Comparison of ENCODE assay signal across 27 cellular contexts in the genomic region with DNA sequence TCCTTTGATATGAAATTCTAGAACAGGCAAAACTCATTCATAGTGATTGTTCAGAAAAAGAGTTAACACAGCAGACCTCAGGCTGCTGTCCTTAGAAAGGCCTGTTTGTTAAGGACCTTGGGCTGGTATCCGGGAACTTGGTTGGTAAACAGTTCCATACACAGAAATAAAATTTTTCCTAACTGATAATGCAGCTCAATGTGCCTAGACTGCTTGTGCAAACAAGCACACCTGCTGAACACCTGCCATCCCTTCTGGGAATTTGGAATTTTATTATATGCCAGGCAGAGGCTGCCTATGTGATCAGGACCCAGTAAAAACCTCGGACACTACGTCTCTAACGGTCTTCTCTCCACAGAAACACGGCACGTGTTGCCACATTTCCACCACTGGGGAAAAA. TPM values are rescaled to one million over a fixed set of nuclear protein-coding genes. Genes with fewer than 3 reads are reported as not detected.
A peak's percentile ranks its signal among the peaks of the same experiment; 100 is the strongest.
DNase-seq lines count a peak whose midpoint lies in the region; ATAC-seq and TF ChIP-seq lines count a peak whose summit lies in the region.
"Had no signal": no experiment of that assay in that cellular context is flagged by ENCODE, and none has a peak within 500 bp of the region (broad histone marks: within the 10 kb centered on the region; RNA-seq: fewer than 3 reads in every experiment).

No MANE protein-coding gene starts in this region.

- peaks cover 100% of the 10 kb centered on the region for H3K79me2 ChIP-seq in GM23338 (replicated peaks; ENCODE audit: insufficient read depth)

- H3K4me1 ChIP-seq in GM23338 (ENCODE audit: insufficient read depth) (no peaks in the 10 kb centered on the region), mucosa of descending colon (ENCODE audit: low read depth) (peaks cover 31% of the 10 kb centered on the region), HAP-1 (peaks cover 16% of the 10 kb centered on the region)

- H3K4me1 Mint-ChIP-seq in GM23338 (no peaks in the 10 kb centered on the region), natural killer cell (peaks cover 45% of the 10 kb centered on the region in 2 donors)

- H3F3A ChIP-seq in GM23338 (replicated peaks; ENCODE audit: low read depth) = no peaks in the 10 kb centered on the region

- no peaks in the 10 kb centered on the region for H3K9me2 ChIP-seq in GM23338 (ENCODE audit: insufficient read depth)

- no peak overlapping the region for H3K4me3 Mint-ChIP-seq in GM23338
- no peak overlapping the region for H3K4me3 Mint-ChIP-seq in natural killer cell
- H3K4me3 Mint-ChIP-seq: activated CD4-positive, alpha-beta T cell treated with anti-CD3 and anti-CD28 coated beads for 36 hours; activated CD8-positive, alpha-beta T cell treated with anti-CD3 and anti-CD28 coated beads for 36 hours; activated naive CD4-positive, alpha-beta T cell treated with anti-CD3 and anti-CD28 coated beads for 36 hours; natural killer cell treated with Interleukin-12 subunit alpha and Interleukin-12 subunit beta and Interleukin-15 and Interleukin-18, amount 100 ng/mL, for 72 hours; T-helper 2 cell treated with Interferon-gamma antibody and Interleukin-4, amounts not matched to agents 5 μg/mL and 100 μg/mL, for 36 hours; type B pancreatic cell had no signal

- intact Hi-C loops in mucosa of descending colon (cut with DNase I, micrococcal nuclease) (no loop called here), natural killer cell (cut with micrococcal nuclease) (no loop called here)

- DNase-seq in DMS153 treated with DMSO at 0.1 percent for 48 hours (lab: John Stamatoyannopoulos, UW; ENCODE audit: unreplicated experiment) (peak; percentile 55), GM23338 (ENCODE audit: low spot score) (peak; percentile 34), NCI-H774 (lab: John Stamatoyannopoulos, UW) (peak; percentile 29), mucosa of descending colon (peak in 1 of 3 donors; percentile 68), natural killer cell (no peak), HAP-1 (ENCODE audit: low spot score in 2 of 2) (no peak), Kasumi-1 (lab: John Stamatoyannopoulos, UW) (no peak)
- DNase-seq: activated CD4-positive, alpha-beta T cell treated with anti-CD3 and anti-CD28 coated beads for 36 hours; activated CD8-positive, alpha-beta T cell treated with anti-CD3 and anti-CD28 coated beads for 36 hours; activated naive CD4-positive, alpha-beta T cell treated with anti-CD3 and anti-CD28 coated beads for 36 hours; brain microvascular endothelial cell; COR-L47; DMS79 treated with DMSO at 0.1 percent for 48 hours; GDM1; hippocampal formation; NCI-H446 treated with DMSO at 0.1 percent for 48 hours; occipital lobe; Right ventricle myocardium superior; stimulated activated CD4-positive, alpha-beta T cell treated with anti-CD3 and anti-CD28 coated beads, Interleukin-15, amount 100 ng/mL, for 24 hours; stimulated activated CD4-positive, alpha-beta T cell treated with anti-CD3 and anti-CD28 coated beads, Interleukin-4, amount 100 ng/mL, for 4 hours had no signal

- ATAC-seq in GM23338 (peak; percentile 49; the same call in 2 of the 3 replicates), mucosa of descending colon (peak; percentile 85), natural killer cell (no peak)
- ATAC-seq: activated CD4-positive, alpha-beta T cell treated with anti-CD3 and anti-CD28 coated beads for 36 hours; activated CD8-positive, alpha-beta T cell treated with anti-CD3 and anti-CD28 coated beads for 36 hours; gastroesophageal sphincter; natural killer cell treated with Interleukin-12 subunit alpha and Interleukin-12 subunit beta and Interleukin-15 and Interleukin-18, amount 100 ng/mL, for 72 hours; Panc1 had no signal

- H3K27me3 ChIP-seq in GM23338 (ENCODE audit: insufficient read depth) (no peaks in the 10 kb centered on the region), HAP-1 (ENCODE audit: low read depth) (no peaks in the 10 kb centered on the region)
- H3K27me3 ChIP-seq: BLaER1 treated with 17β-estradiol and CSF1 and Interleukin-3, amounts not matched to agents 10 nM and 100 nM; brain microvascular endothelial cell; gastroesophageal sphincter had no signal

- no peak overlapping the region for H2AFZ ChIP-seq in GM23338

- H3K27ac Mint-ChIP-seq in GM23338 (no peak overlapping the region), natural killer cell (no peak overlapping the region)
- H3K27ac Mint-ChIP-seq: activated CD4-positive, alpha-beta T cell treated with anti-CD3 and anti-CD28 coated beads for 36 hours; activated CD8-positive, alpha-beta T cell treated with anti-CD3 and anti-CD28 coated beads for 36 hours; activated naive CD4-positive, alpha-beta T cell treated with anti-CD3 and anti-CD28 coated beads for 36 hours; natural killer cell treated with Interleukin-12 subunit alpha and Interleukin-12 subunit beta and Interleukin-15 and Interleukin-18, amount 100 ng/mL, for 72 hours; T-helper 2 cell treated with Interferon-gamma antibody and Interleukin-4, amounts not matched to agents 5 μg/mL and 100 μg/mL, for 36 hours; type B pancreatic cell had no signal

- no peak overlapping the region for H3K4me3 ChIP-seq in GM23338
- no peak overlapping the region for H3K4me3 ChIP-seq in mucosa of descending colon
- no peak overlapping the region for H3K4me3 ChIP-seq in HAP-1
- H3K4me3 ChIP-seq: BLaER1 treated with 17β-estradiol and CSF1 and Interleukin-3, amounts not matched to agents 10 nM and 100 nM; gastroesophageal sphincter; lung had no signal

- H3K9me3 Mint-ChIP-seq in GM23338 (no peaks in the 10 kb centered on the region), natural killer cell (no peaks in the 10 kb centered on the region)
- H3K9me3 Mint-ChIP-seq: activated CD8-positive, alpha-beta T cell treated with anti-CD3 and anti-CD28 coated beads for 36 hours; activated naive CD4-positive, alpha-beta T cell treated with anti-CD3 and anti-CD28 coated beads for 36 hours; natural killer cell treated with Interleukin-12 subunit alpha and Interleukin-12 subunit beta and Interleukin-15 and Interleukin-18, amount 100 ng/mL, for 72 hours; T-helper 2 cell treated with Interferon-gamma antibody and Interleukin-4, amounts not matched to agents 5 μg/mL and 100 μg/mL, for 36 hours; type B pancreatic cell had no signal

- peaks cover 3% of the 10 kb centered on the region for H3K27me3 Mint-ChIP-seq in GM23338 (ENCODE audit: insufficient read depth, low read depth, poor library complexity)
- H3K27me3 Mint-ChIP-seq in natural killer cell (ENCODE audit: low read depth in 2 of 2) = no peaks in the 10 kb centered on the region
- H3K27me3 Mint-ChIP-seq: activated CD4-positive, alpha-beta T cell treated with anti-CD3 and anti-CD28 coated beads for 36 hours; activated CD8-positive, alpha-beta T cell treated with anti-CD3 and anti-CD28 coated beads for 36 hours; natural killer cell treated with Interleukin-12 subunit alpha and Interleukin-12 subunit beta and Interleukin-15 and Interleukin-18, amount 100 ng/mL, for 72 hours; type B pancreatic cell had no signal

- no peak overlapping the region for H3K4me2 ChIP-seq in GM23338
- H3K4me2 ChIP-seq: BLaER1 treated with 17β-estradiol and CSF1 and Interleukin-3, amounts not matched to agents 10 nM and 100 nM had no signal

- peaks cover 26% of the 10 kb centered on the region for H4K20me1 ChIP-seq in GM23338 (replicated peaks; ENCODE audit: insufficient read depth)

- in situ Hi-C loops in HAP-1 (cut with MboI; ENCODE audit: low sequenced_read_pairs) = no loop called here

- H3K36me3 ChIP-seq in GM23338 (ENCODE audit: insufficient read depth) (no peaks in the 10 kb centered on the region), mucosa of descending colon (ENCODE audit: low read depth) (no peaks in the 10 kb centered on the region), HAP-1 (replicated peaks) (peaks cover 5% of the 10 kb centered on the region)
- H3K36me3 ChIP-seq: brain microvascular endothelial cell had no signal

- no peaks in the 10 kb centered on the region for H3K9me3 ChIP-seq in mucosa of descending colon
- H3K9me3 ChIP-seq in HAP-1 = no peaks in the 10 kb centered on the region
- H3K9me3 ChIP-seq: BLaER1 treated with 17β-estradiol and CSF1 and Interleukin-3, amounts not matched to agents 10 nM and 100 nM; gastroesophageal sphincter had no signal

- H3K27ac ChIP-seq in GM23338 (ENCODE audit: low read depth) = no peak overlapping the region
- H3K27ac ChIP-seq: BLaER1 treated with 17β-estradiol and CSF1 and Interleukin-3, amounts not matched to agents 10 nM and 100 nM; brain microvascular endothelial cell; gastroesophageal sphincter had no signal

- TF ChIP-seq CTCF in GM23338 (conservative IDR thresholded peaks at IDR 0.05; ENCODE audit: low read depth in 2 of 2) = 0 out of 4 replicates have a peak, but pooled peaks of 1 of the 2 experiments have one; percentile 17
- no peak for TF ChIP-seq CTCF in mucosa of descending colon (IDR thresholded peaks at IDR 0.05)
- no peak for TF ChIP-seq CTCF in natural killer cell (IDR thresholded peaks at IDR 0.05)

- 0 out of 3 replicates have a peak, but pooled peaks cover 1% of the 10 kb centered on the region for H3K36me3 Mint-ChIP-seq in GM23338 (ENCODE audit: low read depth)
- H3K36me3 Mint-ChIP-seq in natural killer cell = no peaks in the 10 kb centered on the region
- H3K36me3 Mint-ChIP-seq: natural killer cell treated with Interleukin-12 subunit alpha and Interleukin-12 subunit beta and Interleukin-15 and Interleukin-18, amount 100 ng/mL, for 72 hours had no signal

TF ChIP-seq in GM23338, 12 proteins besides CTCF, POLR2A, EP300 and RAD21 (continues in another document):
- TF ChIP-seq POLR2AphosphoS5 (IDR thresholded peaks at IDR 0.05; ENCODE audit: low read depth) = no peak

RNA-seq across cellular contexts. Expression of gene THAP12, which starts 11.5 kb away (rescaled TPM):
- total RNA-seq in GM23338 (2014; rRNA removed; shearing (Covaris generic)) = 36.0 and 41.3 TPM in 2 replicates
- polyA plus RNA-seq in GM23338 (2016; fragmentation: Nextera tagmentation; extraction: Ambion mirVana) = 20.1 and 24.7 TPM in 2 replicates
- total RNA-seq in mucosa of descending colon (10 to 100 TPM; 33.5 to 48.1 (median 35.2) TPM), natural killer cell (10 to 100 TPM; 56.0 to 66.1 (median 64.3) TPM)

RNA-seq across cellular contexts. Expression of gene GVQW3, which starts 11.7 kb away (rescaled TPM):
- total RNA-seq in GM23338 (2014; rRNA removed; shearing (Covaris generic)) = 3.4 and 4.9 TPM in 2 replicates
- polyA plus RNA-seq in GM23338 (2016; fragmentation: Nextera tagmentation; extraction: Ambion mirVana) = 3.5 and 3.8 TPM in 2 replicates
- total RNA-seq in mucosa of descending colon (1 to 10 TPM; 3.3 to 4.7 (median 3.5) TPM), natural killer cell (1 to 10 TPM; 3.2 to 5.6 (median 4.0) TPM)

Comparison
In these comparisons a context has a peak if more than half of its experiments do, and no peak if none do; other contexts are left out.
1. DNase-seq: peak in DMS153 treated with DMSO at 0.1 percent for 48 hours (single experiment), GM23338 (single experiment) and NCI-H774 (single experiment); none in natural killer cell (single experiment), HAP-1 (0 of 2) and Kasumi-1 (0 of 2).
2. ATAC-seq: peak in GM23338 (single experiment) and mucosa of descending colon (single experiment); none in natural killer cell (0 of 3).